ENCODE assay signal across 14 cellular contexts in the genomic region with DNA sequence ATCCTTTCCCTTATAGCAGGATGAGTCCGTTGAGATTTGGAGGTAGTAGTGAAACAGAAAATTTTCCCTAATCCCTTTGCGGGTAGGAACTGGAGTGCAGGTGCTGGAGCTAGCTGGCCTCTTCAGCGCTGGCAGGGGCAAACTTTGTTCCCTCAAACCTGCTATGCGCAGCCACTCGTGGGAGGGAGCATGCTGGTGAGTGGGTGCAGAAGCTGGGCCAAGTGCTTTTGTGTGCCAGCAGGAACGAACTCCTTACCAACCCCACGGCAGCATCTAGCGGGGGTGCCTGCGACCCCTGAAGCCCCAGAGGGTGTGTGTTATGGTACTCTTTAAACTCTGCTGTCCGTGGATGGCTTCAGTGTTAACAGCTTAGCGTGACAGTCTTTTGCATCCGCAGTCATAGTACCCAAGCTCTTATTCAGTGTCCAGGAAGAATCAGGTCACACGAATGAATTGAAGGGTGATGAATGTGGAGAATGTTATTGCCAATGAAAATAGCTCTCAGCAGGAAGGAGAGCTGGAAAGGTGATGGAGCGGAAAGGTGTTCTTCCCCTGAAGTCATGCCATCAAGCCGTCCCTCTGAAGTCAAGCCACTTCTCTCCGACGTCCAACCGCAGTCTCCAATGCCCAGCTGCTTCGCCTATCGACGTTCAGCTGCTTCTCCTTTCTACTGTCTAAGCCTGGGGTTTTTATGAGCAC.
"Had no signal": no experiment of that assay in that cellular context is flagged by ENCODE, and none has a peak within 500 bp of the region (broad histone marks: within the 10 kb centered on the region; RNA-seq: fewer than 3 reads in every experiment).

No MANE protein-coding gene starts in this region.

- DNase-seq: effector memory CD4-positive, alpha-beta T cell; heart left ventricle; hippocampal formation; kidney glomerular epithelial cell; mammary epithelial cell; naive thymus-derived CD4-positive, alpha-beta T cell; nephron progenitor cell; sigmoid colon; stimulated activated CD4-positive, alpha-beta T cell treated with anti-CD3 and anti-CD28 coated beads, Interleukin-12 subunit alpha, Interleukin-12 subunit beta, amount 100 ng/mL, for 4 hours; stimulated activated CD4-positive, alpha-beta T cell treated with anti-CD3 and anti-CD28 coated beads, Interleukin-2, amount 100 ng/mL, for 48 hours; stimulated activated naive CD4-positive, alpha-beta T cell treated with Interleukin-2 at 50 U/mL for 16 hours; trophoblast cell had no signal

- H3K36me3 ChIP-seq: heart left ventricle, sigmoid colon had no signal

- H3K9me3 ChIP-seq: sigmoid colon had no signal

- H3K27me3 ChIP-seq: heart left ventricle, sigmoid colon had no signal

- H3K4me1 ChIP-seq: heart left ventricle, sigmoid colon had no signal

- FAIRE-seq: urothelium cell line had no signal

- H3K4me3 ChIP-seq: heart left ventricle, sigmoid colon, skin epidermis had no signal

- H3K27ac ChIP-seq: heart left ventricle, sigmoid colon, skin epidermis had no signal
